27 cellular contexts compared by ENCODE assay signal in genomic region chr2:54310314-54310713, GRCh38. TPM values are rescaled to one million over a fixed set of nuclear protein-coding genes. Genes with fewer than 3 reads are reported as not detected.
DNase-seq lines count a peak whose midpoint lies in the region; ATAC-seq and TF ChIP-seq lines count a peak whose summit lies in the region.
"Had no signal": no experiment of that assay in that cellular context is flagged by ENCODE, and none has a peak within 500 bp of the region (broad histone marks: within the 10 kb centered on the region; RNA-seq: fewer than 3 reads in every experiment).

No MANE protein-coding gene starts in this region.

- no peak for TF ChIP-seq POLR2A in uterus (IDR thresholded peaks at IDR 0.05)

- H3K36me3 ChIP-seq in BLaER1 (no peaks in the 10 kb centered on the region), GM23248 (ENCODE audit: low read depth) (no peaks in the 10 kb centered on the region), kidney epithelial cell (ENCODE audit: control insufficient read depth, insufficient read depth, low read length) (no peaks in the 10 kb centered on the region), uterus (no peaks in the 10 kb centered on the region), upper lobe of right lung (no peaks in the 10 kb centered on the region)
- H3K36me3 ChIP-seq: thoracic aorta had no signal

- no peaks in the 10 kb centered on the region for H3K27me3 ChIP-seq in BLaER1
- no peaks in the 10 kb centered on the region for H3K27me3 ChIP-seq in GM23248 (replicated peaks; ENCODE audit: insufficient read depth)
- H3K27me3 ChIP-seq in kidney epithelial cell (ENCODE audit: control insufficient read depth, insufficient read depth, low read length) = no peaks in the 10 kb centered on the region
- no peaks in the 10 kb centered on the region for H3K27me3 ChIP-seq in uterus
- no peaks in the 10 kb centered on the region for H3K27me3 ChIP-seq in upper lobe of right lung
- H3K27me3 ChIP-seq: dorsolateral prefrontal cortex had no signal

- in situ Hi-C loops in GM23248 (cut with MboI) (no loop called here), SK-MEL-5 (cut with HindIII; ENCODE audit: low pct_unique_long_range_greater_than_20kb, low sequenced_read_pairs) (no loop called here)

- no peaks in the 10 kb centered on the region for H3K9me2 ChIP-seq in GM23248 (ENCODE audit: insufficient read depth)

- H3K27ac ChIP-seq in BLaER1 (no peak overlapping the region), GM23248 (no peak overlapping the region), uterus (no peak overlapping the region), upper lobe of right lung (no peak overlapping the region)
- H3K27ac ChIP-seq: dorsolateral prefrontal cortex, thoracic aorta had no signal

- no peak overlapping the region for H3K9ac ChIP-seq in BLaER1
- no peak overlapping the region for H3K9ac ChIP-seq in GM23248

- no peak for TF ChIP-seq CTCF in kidney epithelial cell (IDR thresholded peaks at IDR 0.05; ENCODE audit: insufficient read depth, low read length, poor library complexity, severe bottlenecking)
- TF ChIP-seq CTCF in uterus (IDR thresholded peaks at IDR 0.05) = no peak
- no peak for TF ChIP-seq CTCF in upper lobe of right lung (IDR thresholded peaks at IDR 0.05)

- no peak for ATAC-seq in upper lobe of right lung
- ATAC-seq: left cardiac atrium; naive thymus-derived CD8-positive, alpha-beta T cell; stimulated activated naive B cell treated with anti-CD40 and anti-IgM and Interleukin-4, amounts not matched to agents 10 μg/mL and 1 μg/mL and 100 μg/mL, for 72 hours had no signal

- 39 to 42% methylated on average over 3 of the region's 3 CpGs for WGBS in GM23248 (ENCODE audit: low coverage in 1 of 2, low lambda C conversion rate in 2 of 2, missing lambda C conversion rate in 2 of 2), 2 experiments

- H3K4me1 ChIP-seq in BLaER1 = peaks cover 11% of the 10 kb centered on the region
- H3K4me1 ChIP-seq in GM23248 (ENCODE audit: insufficient read depth) = peaks cover 23% of the 10 kb centered on the region
- H3K4me1 ChIP-seq in uterus = no peaks in the 10 kb centered on the region
- no peaks in the 10 kb centered on the region for H3K4me1 ChIP-seq in upper lobe of right lung

- DNase-seq in GM23248 (peak; percentile 37), SK-MEL-5 (ENCODE audit: low read depth, low spot score) (peak; percentile 83), kidney epithelial cell (ENCODE audit: low read depth) (peak; percentile 28), posterior vena cava (ENCODE audit: low spot score) (no peak), uterus (no peak), upper lobe of right lung (no peak)
- DNase-seq in activated naive CD4-positive, alpha-beta T cell treated with Interleukin-2 at 50 U/mL for 16 hours = no peak
- DNase-seq: activated CD8-positive, alpha-beta memory T cell treated with anti-CD3 and anti-CD28 coated beads, Interleukin-2, amount 50 U/mL, for 48 hours; activated effector memory CD4-positive, alpha-beta T cell treated with Interleukin-2 at 50 U/mL for 16 hours; CD8-positive, alpha-beta memory T cell; DMS79 treated with DMSO at 0.1 percent for 48 hours; dorsolateral prefrontal cortex; H9; Kasumi-1; left cardiac atrium; naive thymus-derived CD8-positive, alpha-beta T cell; NCI-H1105; NCI-H2107; NCI-H524 treated with DMSO at 0.1 percent for 48 hours; SHP77; stimulated activated CD4-positive, alpha-beta T cell treated with anti-CD3 and anti-CD28 coated beads, Interleukin-2, amount 100 ng/mL, for 24 hours; stimulated activated naive B cell treated with anti-CD40 and anti-IgM and Interleukin-4, amounts not matched to agents 10 μg/mL and 1 μg/mL and 100 μg/mL, for 72 hours; T-helper 1 cell had no signal

- intact Hi-C loops in posterior vena cava (cut with DNase I) = no loop called here
- intact Hi-C loops in uterus (cut with DNase I; ENCODE audit: low total_unique reads) = no loop called here
- intact Hi-C loops in upper lobe of right lung (cut with DNase I) = no loop called here

- H3K79me2 ChIP-seq in GM23248 (ENCODE audit: insufficient read depth) = no peaks in the 10 kb centered on the region

- peak overlapping the region; percentile 31; the same call in 1 of the 2 replicates for H2AFZ ChIP-seq in GM23248

- 0 out of 2 replicates have a peak overlapping the region, but pooled peaks have one; percentile 19 for H3K4me2 ChIP-seq in BLaER1
- H3K4me2 ChIP-seq in GM23248 (ENCODE audit: unreplicated experiment) = no peak overlapping the region

- no peaks in the 10 kb centered on the region for H4K20me1 ChIP-seq in BLaER1
- no peaks in the 10 kb centered on the region for H4K20me1 ChIP-seq in GM23248 (ENCODE audit: insufficient read depth)

- no peaks in the 10 kb centered on the region for H3K9me3 ChIP-seq in BLaER1
- no peaks in the 10 kb centered on the region for H3K9me3 ChIP-seq in GM23248 (ENCODE audit: low read depth)
- no peaks in the 10 kb centered on the region for H3K9me3 ChIP-seq in uterus
- no peaks in the 10 kb centered on the region for H3K9me3 ChIP-seq in upper lobe of right lung
- H3K9me3 ChIP-seq: thoracic aorta had no signal

- peaks cover 11% of the 10 kb centered on the region; the same call in 1 of the 2 replicates for H3F3A ChIP-seq in GM23248 (ENCODE audit: insufficient read depth)

- H3K4me3 ChIP-seq in BLaER1 (no peak overlapping the region), GM23248 (no peak overlapping the region), kidney epithelial cell (ENCODE audit: low read depth, low read length) (no peak overlapping the region), uterus (no peak overlapping the region), upper lobe of right lung (no peak overlapping the region)
- H3K4me3 ChIP-seq: dorsolateral prefrontal cortex, thoracic aorta had no signal

RNA-seq across cellular contexts. Expression of gene TSPYL6, which starts 54.3 kb away (rescaled TPM):
- not detected in 2 replicates for total RNA-seq in GM23248 (2014; rRNA removed; shearing (Covaris generic))
- not detected in 2 replicates for polyA plus RNA-seq in GM23248 (2016; fragmentation: Nextera tagmentation; extraction: Ambion mirVana)
- not detected in 2 replicates for total RNA-seq in SK-MEL-5 (2014; rRNA removed; shearing (Covaris generic))
- not detected in 2 replicates for polyA plus RNA-seq in SK-MEL-5 (2015; cell fraction: cytosol; rRNA removed)
- not detected in 2 replicates for polyA plus RNA-seq in SK-MEL-5 (2015; cell fraction: nucleus; rRNA removed)
- total RNA-seq in kidney epithelial cell (not detected in 2 replicates), posterior vena cava (not detected), uterus (under 1 TPM in 1 of 4 donors, not detected in 3; 0.18 TPM), upper lobe of right lung (not detected)
- total RNA-seq: CD8-positive, alpha-beta memory T cell; H9; left cardiac atrium; mesenteric fat pad; naive thymus-derived CD8-positive, alpha-beta T cell; osteoblast had no signal
- polyA plus RNA-seq: CD8-positive, alpha-beta memory T cell; naive thymus-derived CD8-positive, alpha-beta T cell had no signal

Comparison
In these comparisons a context has a peak if more than half of its experiments do, and no peak if none do; other contexts are left out.
1. DNase-seq: peak in GM23248 (single experiment), SK-MEL-5 (single experiment) and kidney epithelial cell (single experiment); none in posterior vena cava (single experiment), uterus (0 of 2), activated naive CD4-positive, alpha-beta T cell treated with Interleukin-2 at 50 U/mL for 16 hours (single experiment) and upper lobe of right lung (single experiment).